Comparison of ENCODE assay signal across 19 cellular contexts in the genomic region with DNA sequence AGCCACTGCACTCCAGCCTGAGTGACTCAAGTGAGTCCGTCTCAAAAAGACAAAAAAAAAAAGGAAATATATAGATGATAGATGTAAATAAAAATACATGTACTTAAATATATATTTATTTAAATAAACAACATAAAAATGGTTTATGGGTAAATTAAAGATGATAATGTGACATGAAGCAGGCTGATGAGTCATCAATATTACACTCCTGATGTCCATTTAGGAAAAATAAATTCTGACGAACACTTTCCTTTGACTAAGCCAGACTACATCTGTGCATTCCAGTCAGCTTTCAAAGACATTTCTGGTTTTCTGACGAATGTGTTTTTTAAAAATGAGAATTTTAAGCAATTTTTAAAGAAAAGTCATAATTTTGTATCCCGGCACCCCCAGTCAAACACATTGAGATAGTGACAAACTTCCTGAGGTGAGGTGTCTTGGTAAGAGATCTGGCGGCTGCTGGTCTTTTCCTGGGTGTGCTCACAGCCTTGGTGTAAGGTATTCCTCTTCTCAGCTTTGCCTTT.
"Had no signal": no experiment of that assay in that cellular context is flagged by ENCODE, and none has a peak within 500 bp of the region (broad histone marks: within the 10 kb centered on the region; RNA-seq: fewer than 3 reads in every experiment).

No MANE protein-coding gene starts in this region.

- H3K4me3 ChIP-seq: esophagus squamous epithelium, gastroesophageal sphincter, left ventricle myocardium inferior, lower lobe of right lung, psoas muscle, smooth muscle cell, upper lobe of left lung, uterus had no signal

- H3K27me3 ChIP-seq: esophagus squamous epithelium, gastroesophageal sphincter, neutrophil, upper lobe of left lung, uterus had no signal

- H3K9me3 ChIP-seq: esophagus squamous epithelium, lower lobe of right lung, neutrophil, psoas muscle, uterus had no signal

- DNase-seq: esophagus squamous epithelium; foreskin fibroblast; glutamatergic neuron; left ventricle myocardium inferior; lower lobe of right lung; midbrain; naive thymus-derived CD4-positive, alpha-beta T cell; psoas muscle; retina; stimulated activated CD4-positive, alpha-beta T cell treated with anti-CD3 and anti-CD28 coated beads, Interleukin-2, amount 100 ng/mL, for 48 hours; stimulated activated naive CD4-positive, alpha-beta T cell treated with Interleukin-2 at 50 U/mL for 16 hours; upper lobe of left lung; uterus had no signal

- H3K27ac ChIP-seq: esophagus squamous epithelium, gastroesophageal sphincter, left ventricle myocardium inferior, lower lobe of right lung, neutrophil, psoas muscle, upper lobe of left lung, uterus had no signal

- ATAC-seq: gastroesophageal sphincter; lower lobe of right lung; naive thymus-derived CD4-positive, alpha-beta T cell; psoas muscle; sciatic nerve had no signal

- H3K4me3 Mint-ChIP-seq: memory B cell; naive thymus-derived CD4-positive, alpha-beta T cell had no signal

- H3K4me1 Mint-ChIP-seq: naive thymus-derived CD4-positive, alpha-beta T cell had no signal

- FAIRE-seq: keratinocyte had no signal

- H3K4me2 ChIP-seq: smooth muscle cell had no signal

- H3K4me1 ChIP-seq: esophagus squamous epithelium, gastroesophageal sphincter, lower lobe of right lung, psoas muscle, upper lobe of left lung, uterus had no signal

- H3K27ac Mint-ChIP-seq: memory B cell; naive thymus-derived CD4-positive, alpha-beta T cell had no signal

- H3K36me3 ChIP-seq: esophagus squamous epithelium, gastroesophageal sphincter, left ventricle myocardium inferior, lower lobe of right lung, neutrophil, upper lobe of left lung, uterus had no signal
